ENCODE assay signal across 1 cellular context in genomic region chr7:157821959-157822687, GRCh38.
TF ChIP-seq lines count a peak whose summit lies in the region.

No MANE protein-coding gene starts in this region.

TF ChIP-seq in HEK293, 187 proteins besides CTCF, POLR2A, EP300 and RAD21 (continued from another document):
- no peak for TF ChIP-seq ZNF311 (tag by site-specific recombination; IDR thresholded peaks at IDR 0.05; ENCODE audit: borderline replicate concordance)
